12 cellular contexts compared by ENCODE assay signal in genomic region chr5:75366787-75367186, GRCh38.
DNase-seq lines count a peak whose midpoint lies in the region; ATAC-seq and TF ChIP-seq lines count a peak whose summit lies in the region.
"Had no signal": no experiment of that assay in that cellular context is flagged by ENCODE, and none has a peak within 500 bp of the region (broad histone marks: within the 10 kb centered on the region; RNA-seq: fewer than 3 reads in every experiment).

No MANE protein-coding gene starts in this region.

- ATAC-seq in GM18909 (IDR thresholded peaks at IDR 0.05; ENCODE audit: poor library complexity, unreplicated experiment), result peak; percentile 82
- ATAC-seq in GM21825 (IDR thresholded peaks at IDR 0.05; ENCODE audit: unreplicated experiment), result peak; percentile 67
- ATAC-seq in HG03378 (IDR thresholded peaks at IDR 0.05; ENCODE audit: unreplicated experiment), result peak; percentile 75
- ATAC-seq in GM18505 (IDR thresholded peaks at IDR 0.05; ENCODE audit: unreplicated experiment), result no peak
- ATAC-seq: body of pancreas, esophagus mucosa, natural killer cell had no signal

- peak overlapping the region; percentile 44; the same call in 1 of the 2 replicates for H3K27ac ChIP-seq in ACC112 (ENCODE audit: low read depth, low read length)
- H3K27ac ChIP-seq: body of pancreas had no signal

- H3K4me1 ChIP-seq in ACC112 (ENCODE audit: control insufficient read depth, insufficient read depth, low read length, unreplicated experiment), result peaks cover 18% of the 10 kb centered on the region

- no peaks in the 10 kb centered on the region for H3K79me2 ChIP-seq in ACC112 (ENCODE audit: control insufficient read depth, insufficient read depth, low read length, unreplicated experiment)

- H3K27me3 ChIP-seq in ACC112 (ENCODE audit: insufficient read depth, low read length), result no peaks in the 10 kb centered on the region
- H3K27me3 ChIP-seq: body of pancreas had no signal

- no peak overlapping the region for H2AFZ ChIP-seq in ACC112 (ENCODE audit: low read length, unreplicated experiment)

- no peak overlapping the region for H3K4me3 ChIP-seq in ACC112 (ENCODE audit: low read depth, low read length)
- H3K4me3 ChIP-seq: body of pancreas had no signal

- TF ChIP-seq POLR2A in GM18505 (IDR thresholded peaks at IDR 0.05; ENCODE audit: borderline replicate concordance, extremely low read depth, insufficient read depth, insufficient read length), result no peak

- no peaks in the 10 kb centered on the region for H3K36me3 ChIP-seq in ACC112 (ENCODE audit: insufficient read depth, low read length)

- DNase-seq in germinal center (ENCODE audit: low spot score) (no peak), DMS153 treated with DMSO at 0.1 percent for 48 hours (lab: John Stamatoyannopoulos, UW; ENCODE audit: unreplicated experiment) (no peak)
- no peak for DNase-seq in activated effector memory CD4-positive, alpha-beta T cell treated with anti-CD3 and anti-CD28 coated beads, Interleukin-2, amount 50 U/mL, for 16 hours
- DNase-seq: body of pancreas, natural killer cell, NCI-H2081 treated with DMSO at 0.1 percent for 48 hours had no signal
